9 cellular contexts compared by ENCODE assay signal in the genomic region with DNA sequence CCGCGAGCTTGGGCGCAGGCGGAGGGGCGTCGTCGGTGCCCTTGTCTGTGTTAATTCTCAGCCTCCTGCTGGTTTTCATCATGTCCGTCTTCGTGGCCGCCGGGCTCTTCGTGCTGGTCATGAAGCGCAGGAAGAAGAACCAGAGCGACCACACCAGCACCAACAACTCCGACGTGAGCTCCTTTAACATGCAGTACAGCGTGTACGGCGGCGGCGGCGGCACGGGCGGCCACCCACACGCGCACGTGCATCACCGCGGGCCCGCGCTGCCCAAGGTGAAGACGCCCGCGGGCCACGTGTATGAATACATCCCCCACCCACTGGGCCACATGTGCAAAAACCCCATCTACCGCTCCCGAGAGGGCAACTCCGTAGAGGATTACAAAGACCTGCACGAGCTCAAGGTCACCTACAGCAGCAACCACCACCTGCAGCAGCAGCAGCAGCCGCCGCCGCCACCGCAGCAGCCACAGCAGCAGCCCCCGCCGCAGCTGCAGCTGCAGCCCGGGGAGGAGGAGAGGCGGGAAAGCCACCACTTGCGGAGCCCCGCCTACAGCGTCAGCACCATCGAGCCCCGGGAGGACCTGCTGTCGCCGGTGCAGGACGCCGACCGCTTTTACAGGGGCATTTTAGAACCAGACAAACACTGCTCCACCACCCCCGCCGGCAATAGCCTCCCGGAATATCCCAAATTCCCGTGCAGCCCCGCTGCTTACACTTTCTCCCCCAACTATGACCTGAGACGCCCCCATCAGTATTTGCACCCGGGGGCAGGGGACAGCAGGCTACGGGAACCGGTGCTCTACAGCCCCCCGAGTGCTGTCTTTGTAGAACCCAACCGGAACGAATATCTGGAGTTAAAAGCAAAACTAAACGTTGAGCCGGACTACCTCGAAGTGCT. TPM values are rescaled to one million over a fixed set of nuclear protein-coding genes. Genes with fewer than 3 reads are reported as not detected.
DNase-seq lines count a peak whose midpoint lies in the region; ATAC-seq, FAIRE-seq and TF ChIP-seq lines count a peak whose summit lies in the region.
"Had no signal": no experiment of that assay in that cellular context is flagged by ENCODE, and none has a peak within 500 bp of the region (broad histone marks: within the 10 kb centered on the region; RNA-seq: fewer than 3 reads in every experiment).

No MANE protein-coding gene starts in this region.

- DNase-seq in H54 (ENCODE audit: insufficient read length, low spot score) (peak; percentile 51), NCI-H774 (lab: John Stamatoyannopoulos, UW) (peak; percentile 24), chondrocyte (ENCODE audit: low spot score) (no peak), uterus (no peak), KG1 (lab: John Stamatoyannopoulos, UW) (no peak)

- H3K9me3 ChIP-seq in mesodermal cell (ENCODE audit: control insufficient read depth, low read length), result no peaks in the 10 kb centered on the region
- H3K9me3 ChIP-seq in uterus, result no peaks in the 10 kb centered on the region

- no peak for FAIRE-seq in H54 (lab: Jason Lieb, UNC)

- H3K27ac Mint-ChIP-seq in chondrocyte (ENCODE audit: unreplicated experiment), result no peak overlapping the region
- H3K27ac Mint-ChIP-seq: IgD-negative memory B cell had no signal

- H3K36me3 ChIP-seq in mesodermal cell (ENCODE audit: control insufficient read depth, insufficient read depth, low read length), result no peaks in the 10 kb centered on the region
- H3K36me3 ChIP-seq in uterus, result no peaks in the 10 kb centered on the region

- H3K9me3 Mint-ChIP-seq in chondrocyte (ENCODE audit: low read depth), result no peaks in the 10 kb centered on the region

- TF ChIP-seq POLR2A in H54 (IDR thresholded peaks at IDR 0.05; ENCODE audit: low read depth, low read length) (no peak), uterus (IDR thresholded peaks at IDR 0.05) (no peak)

- H3K4me1 ChIP-seq in mesodermal cell (ENCODE audit: control insufficient read depth, insufficient read depth, low read length, poor library complexity, severe bottlenecking), result peaks cover 6% of the 10 kb centered on the region
- peaks cover 0 to 17% of the 10 kb centered on the region in 2 donors for H3K4me1 ChIP-seq in uterus

- peaks cover 55% of the 10 kb centered on the region for H3K27me3 Mint-ChIP-seq in chondrocyte (ENCODE audit: low read depth)

- H3K27ac ChIP-seq in mesodermal cell (ENCODE audit: low read depth, low read length, severe bottlenecking) (no peak overlapping the region), uterus (no peak overlapping the region)

- TF ChIP-seq CTCF in chondrocyte (IDR thresholded peaks at IDR 0.05), result no peak
- TF ChIP-seq CTCF in uterus (IDR thresholded peaks at IDR 0.05), result no peak

- H3K4me3 ChIP-seq in mesodermal cell (ENCODE audit: extremely low read depth, insufficient read depth, low read length, poor library complexity, severe bottlenecking) (peak overlapping the region; percentile 29), uterus (peak overlapping the region; percentile 9 to 26)

- peaks cover 34% of the 10 kb centered on the region for H3K4me1 Mint-ChIP-seq in chondrocyte (ENCODE audit: low read depth)

- intact Hi-C loops in uterus (cut with DNase I; ENCODE audit: low total_unique reads), result no loop called here

- 47 to 59% methylated on average over 36 to 60 of the region's 72 CpGs for WGBS in mesodermal cell (ENCODE audit: insufficient coverage in 2 of 2), 2 experiments

- H3K36me3 Mint-ChIP-seq in chondrocyte (ENCODE audit: low read depth), result peaks cover 2% of the 10 kb centered on the region

- peaks cover 0 to 56% of the 10 kb centered on the region in 2 donors for H3K27me3 ChIP-seq in uterus

- H3K4me3 Mint-ChIP-seq in chondrocyte (ENCODE audit: unreplicated experiment), result peak overlapping the region; percentile 75

- no peak for ATAC-seq in HG03135 (IDR thresholded peaks at IDR 0.05; ENCODE audit: unreplicated experiment)
- ATAC-seq in HG03139 (IDR thresholded peaks at IDR 0.05; ENCODE audit: unreplicated experiment), result no peak

RNA-seq across cellular contexts. Expression of a gene that starts 6.4 kb away (rescaled TPM):
- 0.02 to 0.29 TPM (median 0.03 TPM) in 3 replicates for total RNA-seq in chondrocyte
- 1.6 TPM for polyA plus RNA-seq in mesodermal cell (2013, experiment 1 of 2)
- 1.4 TPM for polyA plus RNA-seq in mesodermal cell (2013, experiment 2 of 2)
- 1 to 10 TPM in 1 of 4 donors, under 1 TPM in 1, not detected in 2; 0.06 to 3.1 TPM for total RNA-seq in uterus
- polyA plus RNA-seq: IgD-negative memory B cell had no signal

Comparison
In these comparisons a context has a peak if more than half of its experiments do, and no peak if none do; other contexts are left out.
1. DNase-seq: peak in H54 (single experiment) and NCI-H774 (single experiment); none in chondrocyte (single experiment), uterus (0 of 2) and KG1 (single experiment).